Comparison of ENCODE assay signal across 6 cellular contexts in the genomic region with DNA sequence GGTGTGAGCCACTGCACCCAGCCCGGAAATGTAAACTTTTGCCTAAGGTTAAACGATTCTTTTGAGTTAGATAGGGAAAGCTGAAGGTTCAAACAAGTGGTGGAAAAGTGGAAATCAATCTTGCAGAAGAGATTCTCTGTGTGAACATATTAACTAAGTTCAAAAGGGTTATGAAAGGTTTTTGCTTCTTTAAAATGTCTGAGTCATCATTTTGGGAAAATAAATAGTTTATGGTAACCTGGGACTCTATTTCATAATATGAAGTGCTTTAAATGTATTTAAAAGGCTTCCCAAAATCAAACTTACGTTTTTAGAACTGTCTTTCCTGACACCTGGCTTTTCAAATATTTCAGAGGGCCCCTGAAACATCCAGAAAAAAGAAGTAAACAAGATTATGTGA.
"Had no signal": no experiment of that assay in that cellular context is flagged by ENCODE, and none has a peak within 500 bp of the region (broad histone marks: within the 10 kb centered on the region; RNA-seq: fewer than 3 reads in every experiment).

No MANE protein-coding gene starts in this region.

- H3K4me2 ChIP-seq: KMS-11 had no signal

- H3K9ac ChIP-seq: KMS-11 had no signal

- DNase-seq: Karpas-422, KBM-7, KG1 had no signal

- FAIRE-seq: HTR-8/SVneo had no signal

- H3K27ac ChIP-seq: HL-60, KMS-11 had no signal
